ENCODE assay signal across 10 cellular contexts in genomic region chr3:126266291-126266840, GRCh38.
DNase-seq lines count a peak whose midpoint lies in the region; ATAC-seq and TF ChIP-seq lines count a peak whose summit lies in the region.
"Had no signal": no experiment of that assay in that cellular context is flagged by ENCODE, and none has a peak within 500 bp of the region (broad histone marks: within the 10 kb centered on the region; RNA-seq: fewer than 3 reads in every experiment).

No MANE protein-coding gene starts in this region.

- H3K27me3 ChIP-seq in breast epithelium: no peaks in the 10 kb centered on the region

- peak overlapping the region in 1 of 3 donors; percentile 43 for H3K4me3 ChIP-seq in breast epithelium
- H3K4me3 ChIP-seq: BLaER1 had no signal

- peak; percentile 71 for DNase-seq in ELF-1 (ENCODE audit: low read depth, low spot score)
- DNase-seq in breast epithelium (ENCODE audit: low spot score in 2 of 2): peak in 1 of 2 donors; percentile 66
- DNase-seq in iPS-NIHi11 (ENCODE audit: low spot score): peak; percentile 51
- DNase-seq in retina: peak; percentile 48
- no peak for DNase-seq in T-helper 9 cell
- no peak for DNase-seq in stimulated activated CD4-positive, alpha-beta T cell treated with anti-CD3 and anti-CD28 coated beads, Interleukin-4, amount 100 ng/mL, for 4 hours
- no peak for DNase-seq in HuH-7.5 (ENCODE audit: low spot score)
- DNase-seq: activated gamma-delta T cell treated with Interleukin-2 at 50 U/mL for 16 hours had no signal

- H3K27ac ChIP-seq in breast epithelium: peak overlapping the region; percentile 77 to 82
- H3K27ac ChIP-seq: BLaER1 had no signal

- ATAC-seq in HG02885 (IDR thresholded peaks at IDR 0.05; ENCODE audit: poor library complexity, unreplicated experiment): no peak

- intact Hi-C loops in breast epithelium (cut with DNase I; ENCODE audit: low total_unique reads): no loop called here

- H3K4me1 ChIP-seq in breast epithelium: peaks cover 3 to 19% of the 10 kb centered on the region in 2 donors

- no peaks in the 10 kb centered on the region for H3K9me3 ChIP-seq in breast epithelium
- H3K9me3 ChIP-seq: BLaER1 had no signal

- no peaks in the 10 kb centered on the region for H3K36me3 ChIP-seq in breast epithelium
- H3K36me3 ChIP-seq: BLaER1 had no signal

- TF ChIP-seq CTCF in breast epithelium (IDR thresholded peaks at IDR 0.05): no peak

- no peak for TF ChIP-seq POLR2A in breast epithelium (IDR thresholded peaks at IDR 0.05)

Comparison
In these comparisons a context has a peak if more than half of its experiments do, and no peak if none do; other contexts are left out.
1. DNase-seq: peak in ELF-1 (single experiment), iPS-NIHi11 (single experiment) and retina (single experiment); none in T-helper 9 cell (single experiment), stimulated activated CD4-positive, alpha-beta T cell treated with anti-CD3 and anti-CD28 coated beads, Interleukin-4, amount 100 ng/mL, for 4 hours (0 of 2) and HuH-7.5 (single experiment).